Comparison of ENCODE assay signal across 21 cellular contexts in genomic region chr10:101646369-101646768, GRCh38. TPM values are rescaled to one million over a fixed set of nuclear protein-coding genes. Genes with fewer than 3 reads are reported as not detected.
DNase-seq lines count a peak whose midpoint lies in the region; ATAC-seq and TF ChIP-seq lines count a peak whose summit lies in the region.
"Had no signal": no experiment of that assay in that cellular context is flagged by ENCODE, and none has a peak within 500 bp of the region (broad histone marks: within the 10 kb centered on the region; RNA-seq: fewer than 3 reads in every experiment).

No MANE protein-coding gene starts in this region.

- WGBS in lower leg skin, 2 donors = 75 to 77% methylated on average over 6 of the region's 6 CpGs
- WGBS in spleen, 5 donors = 93 to 100% (median 96%) methylated on average over 4 to 6 of the region's 6 CpGs

- no peak for TF ChIP-seq POLR2A in lower leg skin (IDR thresholded peaks at IDR 0.05)
- TF ChIP-seq POLR2A in spleen (IDR thresholded peaks at IDR 0.05) = no peak

- DNase-seq in Right ventricle myocardium inferior (ENCODE audit: missing footprints) (no peak), cardiac septum (ENCODE audit: low spot score) (no peak), right atrium auricular region (ENCODE audit: low spot score) (peak; percentile 63), pons (ENCODE audit: low spot score) (peak; percentile 65), lower leg skin (ENCODE audit: low spot score in 2 of 2) (no peak), spleen (no peak)
- DNase-seq: activated B cell treated with CpG ODN at 0.5 μM for 24 hours; activated CD4-positive, alpha-beta memory T cell treated with anti-CD3 and anti-CD28 coated beads, Interleukin-2, amount 10 ng/mL, durations not matched to agents 7 days and 5 days; activated gamma-delta T cell; activated naive CD8-positive, alpha-beta T cell treated with anti-CD3 and anti-CD28 coated beads, Interleukin-2, amount 50 U/mL, for 24 hours; activated T-cell treated with anti-CD3 and anti-CD28 coated beads for 4 hours; dermis blood vessel endothelial cell; DMS79; MV-4-11; stimulated activated CD4-positive, alpha-beta T cell treated with anti-CD3 and anti-CD28 coated beads, Interleukin-1b, Interleukin-23, amount 100 ng/mL, for 48 hours; stimulated activated naive CD4-positive, alpha-beta T cell treated with Interleukin-2 at 50 U/mL for 16 hours; T1000; trophoblast cell had no signal

- peaks cover 0 to 11% of the 10 kb centered on the region in 2 donors for H3K4me1 ChIP-seq in right atrium auricular region
- no peaks in the 10 kb centered on the region for H3K4me1 ChIP-seq in spleen

- ATAC-seq in Right ventricle myocardium inferior (peak; percentile 54), HG03520 (IDR thresholded peaks at IDR 0.05; ENCODE audit: unreplicated experiment) (no peak), GM21390 (IDR thresholded peaks at IDR 0.05; ENCODE audit: unreplicated experiment) (no peak)
- ATAC-seq: activated naive CD8-positive, alpha-beta T cell treated with anti-CD3 and anti-CD28 coated beads, Interleukin-2, amount 50 U/mL, for 24 hours had no signal

- peaks cover 15% of the 10 kb centered on the region for H3K36me3 ChIP-seq in right atrium auricular region
- peaks cover 0 to 97% (median 23%) of the 10 kb centered on the region in 6 donors for H3K36me3 ChIP-seq in spleen

- TF ChIP-seq CTCF in right atrium auricular region (IDR thresholded peaks at IDR 0.05) = no peak
- TF ChIP-seq CTCF in lower leg skin (IDR thresholded peaks at IDR 0.05) = no peak
- TF ChIP-seq CTCF in spleen (IDR thresholded peaks at IDR 0.05 in 8 of 11, conservative IDR thresholded peaks at IDR 0.05 in 3 of 11) = no peak

- H3K27ac ChIP-seq in right atrium auricular region (no peak overlapping the region), spleen (no peak overlapping the region)
- H3K27ac ChIP-seq: 22Rv1 had no signal

- H3K9me3 ChIP-seq in right atrium auricular region = no peaks in the 10 kb centered on the region
- H3K9me3 ChIP-seq in spleen = no peaks in the 10 kb centered on the region

- no peak overlapping the region for H3K4me3 ChIP-seq in right atrium auricular region
- no peak overlapping the region for H3K4me3 ChIP-seq in lower leg skin (ENCODE audit: low read depth, poor library complexity, severe bottlenecking)
- H3K4me3 ChIP-seq in spleen = no peak overlapping the region

- H3K27me3 ChIP-seq in right atrium auricular region = no peaks in the 10 kb centered on the region
- H3K27me3 ChIP-seq in spleen (replicated peaks in 1 of 7) = no peaks in the 10 kb centered on the region

- intact Hi-C loops in Right ventricle myocardium inferior (cut with DNase I) = no loop called here
- intact Hi-C loops in cardiac septum (cut with DNase I) = no loop called here
- intact Hi-C loops in lower leg skin (cut with DNase I; ENCODE audit: low total_unique reads) = no loop called here
- intact Hi-C loops in spleen (cut with DNase I; ENCODE audit: low total_unique reads) = no loop called here

RNA-seq across cellular contexts. Expression of gene FBXW4, which starts 48.6 kb away (rescaled TPM):
- total RNA-seq in Right ventricle myocardium inferior (93.2 TPM), cardiac septum (108 TPM), right atrium auricular region (10 to 100 TPM; 75.2 to 95.1 TPM), lower leg skin (100 to 1,000 TPM in 1 of 4 donors, 10 to 100 TPM in 3; 51.9 to 102 (median 69.6) TPM), spleen (10 to 100 TPM; 51.1 to 78.1 (median 64.3) TPM)
- 10 to 100 TPM; 24.1 to 38.6 (median 31.7) TPM for polyA plus RNA-seq in spleen

RNA-seq across cellular contexts. Expression of gene DPCD, which starts 58.2 kb away (rescaled TPM):
- total RNA-seq in Right ventricle myocardium inferior = 21.5 TPM
- 17.5 TPM for total RNA-seq in cardiac septum
- total RNA-seq in right atrium auricular region = 10 to 100 TPM; 32.0 to 40.3 TPM
- total RNA-seq in lower leg skin = 10 to 100 TPM in 3 of 4 donors, 1 to 10 TPM in 1; 9.6 to 18.4 (median 11.4) TPM
- 1 to 10 TPM; 3.2 to 9.6 (median 5.4) TPM for total RNA-seq in spleen
- polyA plus RNA-seq in spleen = 1 to 10 TPM; 3.2 to 4.5 (median 4.4) TPM

RNA-seq across cellular contexts. Expression of gene POLL, which starts 58.3 kb away (rescaled TPM):
- 17.4 TPM for total RNA-seq in Right ventricle myocardium inferior
- 18.8 TPM for total RNA-seq in cardiac septum
- total RNA-seq in right atrium auricular region = 10 to 100 TPM; 13.0 to 25.5 TPM
- total RNA-seq in lower leg skin = 10 to 100 TPM; 13.6 to 19.9 (median 17.1) TPM
- total RNA-seq in spleen = 10 to 100 TPM; 27.6 to 36.7 (median 28.9) TPM
- 10 to 100 TPM; 22.3 to 40.3 (median 39.0) TPM for polyA plus RNA-seq in spleen

Comparison
In these comparisons a context has a peak if more than half of its experiments do, and no peak if none do; other contexts are left out.
1. DNase-seq: peak in right atrium auricular region (single experiment) and pons (single experiment); none in Right ventricle myocardium inferior (single experiment), cardiac septum (single experiment), lower leg skin (0 of 2) and spleen (single experiment).